8 cellular contexts compared by ENCODE assay signal in the genomic region with DNA sequence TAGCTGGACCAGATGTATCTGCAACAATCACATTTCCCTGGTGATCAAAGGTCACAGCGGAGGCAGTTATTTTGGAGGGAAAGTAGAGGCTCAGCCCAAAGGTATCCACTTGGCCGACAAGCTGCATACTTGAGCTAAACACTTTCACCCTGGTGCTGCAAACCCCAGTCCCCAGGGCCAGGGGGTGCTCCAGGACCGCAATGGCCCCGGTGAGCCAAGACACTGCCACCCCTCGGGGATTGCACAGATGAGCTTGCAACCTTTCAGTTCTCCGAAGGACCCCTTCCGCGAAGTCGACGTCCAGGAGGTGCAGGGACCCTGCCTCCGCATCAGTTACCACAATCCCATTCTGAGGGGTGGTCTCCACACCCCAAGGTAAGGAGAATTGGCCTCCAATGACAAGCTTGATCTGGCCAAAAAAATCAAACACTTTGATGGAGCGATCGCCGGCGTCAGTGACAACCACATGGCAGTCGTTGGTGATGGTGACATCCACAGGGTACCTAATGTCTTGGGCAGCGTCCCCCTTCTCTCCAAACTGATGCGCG. TPM values are rescaled to one million over a fixed set of nuclear protein-coding genes. Genes with fewer than 3 reads are reported as not detected.
DNase-seq lines count a peak whose midpoint lies in the region; ATAC-seq and TF ChIP-seq lines count a peak whose summit lies in the region.

No MANE protein-coding gene starts in this region.

- H3K4me1 ChIP-seq in BE2C = no peaks in the 10 kb centered on the region
- no peaks in the 10 kb centered on the region for H3K4me1 ChIP-seq in GM23338 (ENCODE audit: insufficient read depth)
- peaks cover 0 to 14% of the 10 kb centered on the region in 2 donors for H3K4me1 ChIP-seq in left lung

- peaks cover 19% of the 10 kb centered on the region for H3K27me3 Mint-ChIP-seq in GM23338 (ENCODE audit: insufficient read depth, low read depth, poor library complexity)
- H3K27me3 Mint-ChIP-seq in naive thymus-derived CD8-positive, alpha-beta T cell = peaks cover 0 to 5% (median 3%) of the 10 kb centered on the region in 5 donors

- DNase-seq in BE2C (no peak), GM23338 (ENCODE audit: low spot score) (peak; percentile 68), brain microvascular endothelial cell (no peak), EL (no peak), nucleus accumbens (lab: John Stamatoyannopoulos, UW) (no peak), left lung (no peak)
- no peak for DNase-seq in naive thymus-derived CD8-positive, alpha-beta T cell
- DNase-seq in stimulated activated CD4-positive, alpha-beta T cell treated with anti-CD3 and anti-CD28 coated beads, Interleukin-2, amount 100 ng/mL, for 24 hours = no peak

- H3K27me3 ChIP-seq in BE2C = no peaks in the 10 kb centered on the region
- H3K27me3 ChIP-seq in GM23338 (ENCODE audit: insufficient read depth) = peaks cover 22% of the 10 kb centered on the region
- H3K27me3 ChIP-seq in brain microvascular endothelial cell (replicated peaks) = no peaks in the 10 kb centered on the region
- no peaks in the 10 kb centered on the region for H3K27me3 ChIP-seq in left lung

- H4K20me1 ChIP-seq in GM23338 (replicated peaks; ENCODE audit: insufficient read depth) = no peaks in the 10 kb centered on the region

- H3K4me1 Mint-ChIP-seq in GM23338 = peaks cover 7% of the 10 kb centered on the region; the same call in 2 of the 3 replicates
- peaks cover 7 to 16% (median 12%) of the 10 kb centered on the region in 4 donors for H3K4me1 Mint-ChIP-seq in naive thymus-derived CD8-positive, alpha-beta T cell

- in situ Hi-C loops in brain microvascular endothelial cell (cut with HindIII; ENCODE audit: low pct_ligation_motif_present, low sequenced_read_pairs) = no loop called here

- H3K27ac ChIP-seq in GM23338 (ENCODE audit: low read depth) (no peak overlapping the region), brain microvascular endothelial cell (no peak overlapping the region), left lung (no peak overlapping the region)

- H3K4me3 Mint-ChIP-seq in GM23338 = peak overlapping the region; percentile 45; the same call in 2 of the 3 replicates
- H3K4me3 Mint-ChIP-seq in naive thymus-derived CD8-positive, alpha-beta T cell = peak overlapping the region; percentile 41 to 95 (median 74)

- H3K36me3 ChIP-seq in BE2C (no peaks in the 10 kb centered on the region), GM23338 (ENCODE audit: insufficient read depth) (no peaks in the 10 kb centered on the region), brain microvascular endothelial cell (replicated peaks) (no peaks in the 10 kb centered on the region), left lung (no peaks in the 10 kb centered on the region)

- intact Hi-C loops in left lung (cut with DNase I) = no loop called here

- H3K4me2 ChIP-seq in GM23338 = peak overlapping the region; percentile 73; the same call in 1 of the 2 replicates

- H3K27ac Mint-ChIP-seq in GM23338 = no peak overlapping the region
- H3K27ac Mint-ChIP-seq in naive thymus-derived CD8-positive, alpha-beta T cell = peak overlapping the region in 4 of 10 donors; percentile 17 to 79 (median 43)

- no peaks in the 10 kb centered on the region; the same call in 2 of the 3 replicates for H3K36me3 Mint-ChIP-seq in GM23338 (ENCODE audit: low read depth)
- H3K36me3 Mint-ChIP-seq in naive thymus-derived CD8-positive, alpha-beta T cell = peaks cover 3 to 28% (median 16%) of the 10 kb centered on the region in 3 donors

- H3K4me3 ChIP-seq in BE2C (ENCODE audit: low read depth, low read length) (no peak overlapping the region), GM23338 (peak overlapping the region; percentile 49), brain microvascular endothelial cell (ENCODE audit: low read depth, low read length) (peak overlapping the region; percentile 56), left lung (peak overlapping the region in 1 of 2 donors; percentile 38)

- H3K9me3 ChIP-seq in BE2C (no peaks in the 10 kb centered on the region), left lung (no peaks in the 10 kb centered on the region)

- no peaks in the 10 kb centered on the region for H3K79me2 ChIP-seq in GM23338 (replicated peaks; ENCODE audit: insufficient read depth)

- 0 out of 2 replicates have a peak, but pooled peaks cover 3% of the 10 kb centered on the region for H3F3A ChIP-seq in GM23338 (replicated peaks; ENCODE audit: low read depth)

- TF ChIP-seq CTCF in BE2C (IDR thresholded peaks at IDR 0.05; ENCODE audit: low read depth, low read length) (0 out of 2 replicates have a peak, but pooled peaks have one; percentile 1), GM23338 (conservative IDR thresholded peaks at IDR 0.05; ENCODE audit: low read depth in 2 of 2) (peak; percentile 44 to 83), brain microvascular endothelial cell (IDR thresholded peaks at IDR 0.05; ENCODE audit: low read depth, low read length, missing control alignments) (no peak), left lung (IDR thresholded peaks at IDR 0.05) (no peak)

- no peaks in the 10 kb centered on the region; the same call in 1 of the 2 replicates for H3K9me2 ChIP-seq in GM23338 (ENCODE audit: insufficient read depth)

- peaks cover 5% of the 10 kb centered on the region; the same call in 1 of the 3 replicates for H3K9me3 Mint-ChIP-seq in GM23338
- peaks cover 0 to 44% (median 9%) of the 10 kb centered on the region in 9 donors for H3K9me3 Mint-ChIP-seq in naive thymus-derived CD8-positive, alpha-beta T cell

- POLR2A ChIA-PET in naive thymus-derived CD8-positive, alpha-beta T cell (lab: Charles Lee) = interaction anchor here (1.1 kb wide), 1 partner anchor 11 kb away, joined by 6 read pairs; no protein-coding TSS in a partner anchor

- ATAC-seq in GM23338 (peak; percentile 70), left lung (no peak)
- ATAC-seq in naive thymus-derived CD8-positive, alpha-beta T cell = no peak

- peak overlapping the region; percentile 98 for H2AFZ ChIP-seq in GM23338

TF ChIP-seq in GM23338, 12 proteins besides CTCF, POLR2A, EP300 and RAD21 (continues in another document):
- TF ChIP-seq, protein P1, sequence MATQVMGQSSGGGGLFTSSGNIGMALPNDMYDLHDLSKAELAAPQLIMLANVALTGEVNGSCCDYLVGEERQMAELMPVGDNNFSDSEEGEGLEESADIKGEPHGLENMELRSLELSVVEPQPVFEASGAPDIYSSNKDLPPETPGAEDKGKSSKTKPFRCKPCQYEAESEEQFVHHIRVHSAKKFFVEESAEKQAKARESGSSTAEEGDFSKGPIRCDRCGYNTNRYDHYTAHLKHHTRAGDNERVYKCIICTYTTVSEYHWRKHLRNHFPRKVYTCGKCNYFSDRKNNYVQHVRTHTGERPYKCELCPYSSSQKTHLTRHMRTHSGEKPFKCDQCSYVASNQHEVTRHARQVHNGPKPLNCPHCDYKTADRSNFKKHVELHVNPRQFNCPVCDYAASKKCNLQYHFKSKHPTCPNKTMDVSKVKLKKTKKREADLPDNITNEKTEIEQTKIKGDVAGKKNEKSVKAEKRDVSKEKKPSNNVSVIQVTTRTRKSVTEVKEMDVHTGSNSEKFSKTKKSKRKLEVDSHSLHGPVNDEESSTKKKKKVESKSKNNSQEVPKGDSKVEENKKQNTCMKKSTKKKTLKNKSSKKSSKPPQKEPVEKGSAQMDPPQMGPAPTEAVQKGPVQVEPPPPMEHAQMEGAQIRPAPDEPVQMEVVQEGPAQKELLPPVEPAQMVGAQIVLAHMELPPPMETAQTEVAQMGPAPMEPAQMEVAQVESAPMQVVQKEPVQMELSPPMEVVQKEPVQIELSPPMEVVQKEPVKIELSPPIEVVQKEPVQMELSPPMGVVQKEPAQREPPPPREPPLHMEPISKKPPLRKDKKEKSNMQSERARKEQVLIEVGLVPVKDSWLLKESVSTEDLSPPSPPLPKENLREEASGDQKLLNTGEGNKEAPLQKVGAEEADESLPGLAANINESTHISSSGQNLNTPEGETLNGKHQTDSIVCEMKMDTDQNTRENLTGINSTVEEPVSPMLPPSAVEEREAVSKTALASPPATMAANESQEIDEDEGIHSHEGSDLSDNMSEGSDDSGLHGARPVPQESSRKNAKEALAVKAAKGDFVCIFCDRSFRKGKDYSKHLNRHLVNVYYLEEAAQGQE (IDR thresholded peaks at IDR 0.05; ENCODE audit: unreplicated experiment) = no peak
- TF ChIP-seq EZH2phosphoT487 (IDR thresholded peaks at IDR 0.05; ENCODE audit: unreplicated experiment) (no peak), ZNF114 (CRISPR knock-in tag; IDR thresholded peaks at IDR 0.05) (no peak), CREB1 (CRISPR knock-in tag; IDR thresholded peaks at IDR 0.05; ENCODE audit: low read depth) (no peak), JUNB (IDR thresholded peaks at IDR 0.05; ENCODE audit: unreplicated experiment) (no peak)

RNA-seq across cellular contexts. Expression of a gene that starts 0.8 kb away (rescaled TPM):
- polyA plus RNA-seq in BE2C (2012; ENCODE audit: insufficient read depth, insufficient read length, low read depth) = 4.7 TPM
- total RNA-seq in GM23338 (2014; rRNA removed; shearing (Covaris generic)) = 1.0 and 1.1 TPM in 2 replicates
- polyA plus RNA-seq in GM23338 (2016; fragmentation: Nextera tagmentation; extraction: Ambion mirVana) = 1.1 and 1.2 TPM in 2 replicates
- total RNA-seq in naive thymus-derived CD8-positive, alpha-beta T cell = 1 to 10 TPM; 2.1 TPM
- 1 to 10 TPM in 1 of 3 donors, under 1 TPM in 2; 0.19 to 1.8 (median 0.80) TPM for polyA plus RNA-seq in naive thymus-derived CD8-positive, alpha-beta T cell
- 1 to 10 TPM; 2.5 to 2.6 TPM for total RNA-seq in left lung

RNA-seq across cellular contexts. Expression of a gene that starts 33.2 kb away (rescaled TPM):
- 4.5 TPM for polyA plus RNA-seq in BE2C (2012; ENCODE audit: insufficient read depth, insufficient read length, low read depth)
- 17.5 and 21.6 TPM in 2 replicates for total RNA-seq in GM23338 (2014; rRNA removed; shearing (Covaris generic))
- polyA plus RNA-seq in GM23338 (2016; fragmentation: Nextera tagmentation; extraction: Ambion mirVana) = 15.5 and 19.5 TPM in 2 replicates
- 1 to 10 TPM; 7.7 to 8.6 TPM for total RNA-seq in naive thymus-derived CD8-positive, alpha-beta T cell
- 10 to 100 TPM; 10.8 to 17.7 (median 14.9) TPM for polyA plus RNA-seq in naive thymus-derived CD8-positive, alpha-beta T cell
- 10 to 100 TPM; 12.8 to 14.7 TPM for total RNA-seq in left lung

RNA-seq across cellular contexts. Expression of a gene that starts 33.6 kb away (rescaled TPM):
- 12.4 TPM for polyA plus RNA-seq in BE2C (2012; ENCODE audit: insufficient read depth, insufficient read length, low read depth)
- total RNA-seq in GM23338 (2014; rRNA removed; shearing (Covaris generic)) = 6.9 and 9.0 TPM in 2 replicates
- 2.2 and 3.8 TPM in 2 replicates for polyA plus RNA-seq in GM23338 (2016; fragmentation: Nextera tagmentation; extraction: Ambion mirVana)
- total RNA-seq in naive thymus-derived CD8-positive, alpha-beta T cell = 10 to 100 TPM; 11.9 TPM
- polyA plus RNA-seq in naive thymus-derived CD8-positive, alpha-beta T cell = 1 to 10 TPM in 2 of 3 donors, under 1 TPM in 1; 0.55 to 2.9 (median 1.3) TPM
- total RNA-seq in left lung = 10 to 100 TPM; 22.7 to 23.5 TPM

Comparison
In these comparisons a context has a peak if more than half of its experiments do, and no peak if none do; other contexts are left out.
1. CTCF ChIP-seq: peak in BE2C (single experiment) and GM23338 (2 of 2); none in brain microvascular endothelial cell (single experiment) and left lung (0 of 2).